ENCODE assay signal across 8 cellular contexts in genomic region chr17:72985882-72986720, GRCh38.
DNase-seq lines count a peak whose midpoint lies in the region; ATAC-seq, FAIRE-seq and TF ChIP-seq lines count a peak whose summit lies in the region.

No MANE protein-coding gene starts in this region.

- TF ChIP-seq POLR2A in GM12892 (IDR thresholded peaks at IDR 0.05; ENCODE audit: low read depth, low read length), result no peak
- no peak for TF ChIP-seq POLR2A in HepG2 (IDR thresholded peaks at IDR 0.05; ENCODE audit: insufficient read depth in 1 of 2, low read depth in 2 of 2, low read length in 2 of 2)

- no TSS peak for BruUV-seq in HepG2 (replicated peaks; lab: Mats Ljungman, UMichigan)

- H2AFZ ChIP-seq in HepG2 (ENCODE audit: low read length), result no peak overlapping the region

- in situ Hi-C loops in HepG2 (cut with HindIII; ENCODE audit: extremely low pct_ligation_motif_present, low pct_unique_long_range_greater_than_20kb), result loop anchor here (5.0 kb wide), 2 partner anchors 171 to 201 kb away; no protein-coding TSS in a partner anchor

- H3K4me3 ChIP-seq in colonic mucosa, result no peak overlapping the region
- H3K4me3 ChIP-seq in HepG2 (replicated peaks in 1 of 3; ENCODE audit: insufficient read depth in 1 of 3, low read depth in 2 of 3, low read length in 3 of 3), result no peak overlapping the region

- H3K4me1 ChIP-seq in colonic mucosa, result no peaks in the 10 kb centered on the region
- H3K4me1 ChIP-seq in HepG2 (ENCODE audit: insufficient read depth, low read length), result peaks cover 26% of the 10 kb centered on the region

- CTCF ChIA-PET in HepG2 (lab: Yijun Ruan, JAX; ENCODE audit: low intra/inter-chr PET ratio, low total read pairs), result interaction anchor here (1.2 to 2.3 kb wide), 5 partner anchors 170 to 261 kb away, joined by 7 to 22 read pairs (median 9); no protein-coding TSS in a partner anchor

- peak; percentile 84 for FAIRE-seq in GM12892 (lab: Jason Lieb, UNC)
- peak; percentile 94 for FAIRE-seq in HepG2 (lab: Jason Lieb, UNC)

- TF ChIP-seq RAD21 in HepG2 (CRISPR knock-in tag; IDR thresholded peaks at IDR 0.05), result peak; percentile 95

- TF ChIP-seq CTCF in colonic mucosa (IDR thresholded peaks at IDR 0.05), result peak; percentile 87
- TF ChIP-seq CTCF in HepG2 (CRISPR knock-in tag; IDR thresholded peaks at IDR 0.05), result peak; percentile 92

- H3K9ac ChIP-seq in colonic mucosa (ENCODE audit: low read depth in 2 of 2, low read length in 2 of 2), result no peak overlapping the region
- H3K9ac ChIP-seq in HepG2 (ENCODE audit: insufficient read depth, low read depth, low read length), result no peak overlapping the region

- POLR2A ChIA-PET in HepG2 (lab: Yijun Ruan, JAX), result interaction anchor here (0.6 to 1.3 kb wide), 4 partner anchors 137 to 228 kb away, joined by 3 to 5 read pairs (median 4); no protein-coding TSS in a partner anchor

- H3K27ac ChIP-seq in colonic mucosa (no peak overlapping the region), HepG2 (ENCODE audit: extremely low read length, insufficient read depth, low read length) (no peak overlapping the region)

- DNase-seq in A172 (ENCODE audit: low spot score), result peak; percentile 83
- DNase-seq in GM12892 (ENCODE audit: insufficient read length), result peak; percentile 64
- peak; percentile 33 for DNase-seq in NCI-H2196 treated with DMSO at 0.1 percent for 48 hours (lab: John Stamatoyannopoulos, UW; ENCODE audit: unreplicated experiment)
- DNase-seq in activated CD4-positive, alpha-beta T cell treated with anti-CD3 and anti-CD28 coated beads for 4 hours, result peak; percentile 35 to 48
- DNase-seq in colonic mucosa, result peak; percentile 76
- peak; percentile 79 for DNase-seq in HepG2 (ENCODE audit: low spot score)
- peak; percentile 2 for DNase-seq in stimulated activated CD8-positive, alpha-beta memory T cell treated with anti-CD3 and anti-CD28 coated beads, Interleukin-12 subunit alpha, Interleukin-12 subunit beta, amount 100 ng/mL, for 1 hour (ENCODE audit: low read depth)

- no peak overlapping the region for H3K4me2 ChIP-seq in HepG2 (ENCODE audit: low read depth, low read length)

- peak; percentile 83 for ATAC-seq in HG03066 (IDR thresholded peaks at IDR 0.05; ENCODE audit: low read depth, unreplicated experiment)
- peak; percentile 97 for ATAC-seq in HepG2

- 34% methylated on average over 10 of the region's 11 CpGs for WGBS in HepG2 (ENCODE audit: low lambda C conversion rate)

- H3K36me3 ChIP-seq in colonic mucosa (no peaks in the 10 kb centered on the region), HepG2 (replicated peaks in 1 of 2; ENCODE audit: control insufficient read depth in 1 of 2, insufficient read depth in 2 of 2, low read length in 2 of 2) (no peaks in the 10 kb centered on the region)

- TF ChIP-seq EP300 in HepG2 (IDR thresholded peaks at IDR 0.05; ENCODE audit: low read depth in 2 of 2, low read length in 2 of 2), result no peak
- no peak for TF ChIP-seq EP300 in HepG2 (CRISPR knock-in tag; IDR thresholded peaks at IDR 0.05; ENCODE audit: borderline replicate concordance)

- H3K9me3 ChIP-seq in colonic mucosa (no peaks in the 10 kb centered on the region), HepG2 (ENCODE audit: low read length) (no peaks in the 10 kb centered on the region)

- H4K20me1 ChIP-seq in HepG2 (ENCODE audit: insufficient read depth, low read length), result no peaks in the 10 kb centered on the region; the same call in 1 of the 2 replicates

- H3K79me2 ChIP-seq in HepG2 (ENCODE audit: insufficient read depth, low read length), result no peaks in the 10 kb centered on the region

- intact Hi-C loops in colonic mucosa (cut with DNase I), result loop anchor here (5.0 to 10.0 kb wide), 4 partner anchors 171 to 389 kb away; no protein-coding TSS in a partner anchor
- intact Hi-C loops in HepG2 (cut with micrococcal nuclease; ENCODE audit: unreplicated experiment), result loop anchor here (1.0 to 5.0 kb wide), 4 partner anchors 106 to 259 kb away; partner anchors contain the start of gene SLC39A11

- H3K27me3 ChIP-seq in colonic mucosa (no peaks in the 10 kb centered on the region), HepG2 (ENCODE audit: control insufficient read depth in 1 of 2, insufficient read depth in 2 of 2, low read length in 2 of 2) (no peaks in the 10 kb centered on the region)

TF ChIP-seq in HepG2, 621 proteins besides CTCF, POLR2A, EP300 and RAD21 (continues in another document):
- TF ChIP-seq ZNF276 (CRISPR knock-in tag; IDR thresholded peaks at IDR 0.05; ENCODE audit: low read depth) (0 out of 2 replicates have a peak, but pooled peaks have one; percentile 50), ZNF142 (CRISPR knock-in tag; IDR thresholded peaks at IDR 0.05) (peak; percentile 90; the same call in 1 of the 2 replicates), NBN (conservative IDR thresholded peaks at IDR 0.05) (no peak), DMAP1 (CRISPR knock-in tag; IDR thresholded peaks at IDR 0.05) (no peak), ERF (CRISPR knock-in tag; IDR thresholded peaks at IDR 0.05) (peak; percentile 54; the same call in 1 of the 2 replicates), ZNF296 (CRISPR knock-in tag; conservative IDR thresholded peaks at IDR 0.05) (no peak), ZNF382 (CRISPR knock-in tag; IDR thresholded peaks at IDR 0.05; ENCODE audit: borderline replicate concordance) (no peak), ZNF350 (CRISPR knock-in tag; IDR thresholded peaks at IDR 0.05; ENCODE audit: borderline replicate concordance, low read depth) (no peak), HINFP (CRISPR knock-in tag; IDR thresholded peaks at IDR 0.05; ENCODE audit: low read depth) (no peak)

Comparison
In these comparisons a context has a peak if more than half of its experiments do, and no peak if none do; other contexts are left out.
1. DNase-seq: peak in every context shown above with its lines; median percentile 83 in A172; 79 in HepG2; 76 in colonic mucosa; 64 in GM12892; 42 in activated CD4-positive, alpha-beta T cell treated with anti-CD3 and anti-CD28 coated beads for 4 hours; 33 in NCI-H2196 treated with DMSO at 0.1 percent for 48 hours; 2 in stimulated activated CD8-positive, alpha-beta memory T cell treated with anti-CD3 and anti-CD28 coated beads, Interleukin-12 subunit alpha, Interleukin-12 subunit beta, amount 100 ng/mL, for 1 hour.